Comparison of ENCODE assay signal across 9 cellular contexts in genomic region chr19:8641908-8642547, GRCh38. TPM values are rescaled to one million over a fixed set of nuclear protein-coding genes. Genes with fewer than 3 reads are reported as not detected.
DNase-seq lines count a peak whose midpoint lies in the region; ATAC-seq, FAIRE-seq and TF ChIP-seq lines count a peak whose summit lies in the region.
"Had no signal": no experiment of that assay in that cellular context is flagged by ENCODE, and none has a peak within 500 bp of the region (broad histone marks: within the 10 kb centered on the region; RNA-seq: fewer than 3 reads in every experiment).

No MANE protein-coding gene starts in this region.

- TF ChIP-seq POLR2A in A549 (IDR thresholded peaks at IDR 0.05; ENCODE audit: low read length), result no peak
- TF ChIP-seq POLR2A in Peyer's patch (IDR thresholded peaks at IDR 0.05), result no peak

- 67% methylated on average over 4 of the region's 4 CpGs for WGBS in A549 (ENCODE audit: missing lambda C conversion rate)

- H3K4me3 ChIP-seq in A549 (no peak overlapping the region), Peyer's patch (no peak overlapping the region), parathyroid adenoma (ENCODE audit: low read depth, low read length) (no peak overlapping the region)

- H3K4me3 Mint-ChIP-seq in activated naive CD8-positive, alpha-beta T cell treated with anti-CD3 and anti-CD28 coated beads for 36 hours, result no peak overlapping the region

- no peaks in the 10 kb centered on the region for H3K36me3 Mint-ChIP-seq in activated naive CD8-positive, alpha-beta T cell treated with anti-CD3 and anti-CD28 coated beads for 36 hours

- TF ChIP-seq EP300 in A549 (IDR thresholded peaks at IDR 0.05), result no peak

- no peak overlapping the region for H2AFZ ChIP-seq in parathyroid adenoma

- no peaks in the 10 kb centered on the region for H3K36me3 ChIP-seq in Peyer's patch
- H3K36me3 ChIP-seq in parathyroid adenoma (ENCODE audit: control insufficient read depth, insufficient read depth, low read length), result no peaks in the 10 kb centered on the region

- peaks cover 31% of the 10 kb centered on the region for H3K27me3 Mint-ChIP-seq in activated naive CD8-positive, alpha-beta T cell treated with anti-CD3 and anti-CD28 coated beads for 36 hours

- no peaks in the 10 kb centered on the region for H3K79me2 ChIP-seq in parathyroid adenoma

- peak in 1 of 2 experiments; percentile 58; a peak in 3 of 5 replicates for TF ChIP-seq RAD21 in A549 (conservative IDR thresholded peaks at IDR 0.05 in 1 of 2, IDR thresholded peaks at IDR 0.05 in 1 of 2)

- H3K4me1 ChIP-seq in A549, result peaks cover 36% of the 10 kb centered on the region
- peaks cover 0 to 33% (median 0%) of the 10 kb centered on the region in 4 donors for H3K4me1 ChIP-seq in Peyer's patch
- no peaks in the 10 kb centered on the region for H3K4me1 ChIP-seq in parathyroid adenoma

- H3K27ac Mint-ChIP-seq in activated naive CD8-positive, alpha-beta T cell treated with anti-CD3 and anti-CD28 coated beads for 36 hours, result no peak overlapping the region

- CTCF ChIA-PET in A549 (lab: Yijun Ruan, JAX), result interaction anchor here (0.7 to 2.9 kb wide), 14 partner anchors 10 to 64 kb away, joined by 3 to 10 read pairs (median 4); partner anchors contain the start of genes MYO1F and NFILZ

- no peaks in the 10 kb centered on the region for H3K27me3 ChIP-seq in Peyer's patch
- no peaks in the 10 kb centered on the region for H3K27me3 ChIP-seq in parathyroid adenoma (ENCODE audit: control insufficient read depth, insufficient read depth, low read length)

- no peak for FAIRE-seq in A549 (lab: Jason Lieb, UNC)

- H3K9me3 ChIP-seq in A549 (peaks cover 21% of the 10 kb centered on the region), Peyer's patch (no peaks in the 10 kb centered on the region), parathyroid adenoma (ENCODE audit: control insufficient read depth, low read length) (no peaks in the 10 kb centered on the region)

- no peak overlapping the region for H3K9ac ChIP-seq in parathyroid adenoma

- ATAC-seq in A549, result no peak
- ATAC-seq in GM19023 (IDR thresholded peaks at IDR 0.05; ENCODE audit: unreplicated experiment), result no peak

- TF ChIP-seq CTCF in A549 (IDR thresholded peaks at IDR 0.05) (0 out of 3 replicates have a peak, but pooled peaks have one; percentile 14), GM12873 (IDR thresholded peaks at IDR 0.05; ENCODE audit: insufficient read depth, low read depth, low read length, missing control alignments) (peak; percentile 63), Peyer's patch (IDR thresholded peaks at IDR 0.05) (peak in 5 of 6 experiments; percentile 17 to 66 (median 65)), parathyroid adenoma (IDR thresholded peaks at IDR 0.05) (peak; percentile 48)

- DNase-seq in A549 (ENCODE audit: low read depth in 1 of 2, low spot score in 1 of 2) (peak; percentile 38 to 68), Peyer's patch (no peak), epidermal melanocyte (ENCODE audit: insufficient read length, low spot score) (peak; percentile 65), D341Med (ENCODE audit: low spot score) (no peak)
- DNase-seq in activated naive CD8-positive, alpha-beta T cell treated with anti-CD3 and anti-CD28 coated beads for 36 hours, result no peak

- H3K9me3 Mint-ChIP-seq in activated naive CD8-positive, alpha-beta T cell treated with anti-CD3 and anti-CD28 coated beads for 36 hours, result peaks cover 9% of the 10 kb centered on the region

- peaks cover 7% of the 10 kb centered on the region for H3K4me1 Mint-ChIP-seq in activated naive CD8-positive, alpha-beta T cell treated with anti-CD3 and anti-CD28 coated beads for 36 hours

- POLR2A ChIA-PET in A549 (lab: Yijun Ruan, JAX), result no interaction called here

- H3K4me2 ChIP-seq in A549 (no peak overlapping the region), parathyroid adenoma (ENCODE audit: low read length) (no peak overlapping the region)

- H3K27ac ChIP-seq in A549, result peak overlapping the region; percentile 94 to 98
- no peak overlapping the region for H3K27ac ChIP-seq in Peyer's patch
- H3K27ac ChIP-seq in parathyroid adenoma, result no peak overlapping the region

TF ChIP-seq in A549, 52 proteins besides CTCF, POLR2A, EP300 and RAD21:
- TF ChIP-seq JUNB (IDR thresholded peaks at IDR 0.05) (no peak), RCOR1 (IDR thresholded peaks at IDR 0.05; ENCODE audit: low read depth, low read length) (no peak), GATA3 (IDR thresholded peaks at IDR 0.05; ENCODE audit: borderline replicate concordance) (no peak), USF2 (IDR thresholded peaks at IDR 0.05) (no peak), RNF2 (IDR thresholded peaks at IDR 0.05; ENCODE audit: borderline replicate concordance, low read depth) (no peak), NR3C1 (IDR thresholded peaks at IDR 0.05) (no peak), CHD4 (IDR thresholded peaks at IDR 0.05; ENCODE audit: borderline replicate concordance) (no peak), FOSB (CRISPR knock-in tag; IDR thresholded peaks at IDR 0.05) (no peak), CBX8 (IDR thresholded peaks at IDR 0.05) (no peak), NFE2L2 (conservative IDR thresholded peaks at IDR 0.05; ENCODE audit: low read length) (no peak), MAFK (IDR thresholded peaks at IDR 0.05; ENCODE audit: partially characterized antibody) (no peak), ZFP36 (IDR thresholded peaks at IDR 0.05; ENCODE audit: borderline replicate concordance, partially characterized antibody) (no peak), BHLHE40 (IDR thresholded peaks at IDR 0.05; ENCODE audit: low read depth, low read length) (no peak), HDAC2 (IDR thresholded peaks at IDR 0.05) (no peak), ZSCAN20 (CRISPR knock-in tag; IDR thresholded peaks at IDR 0.05) (no peak), POLR2AphosphoS2 (conservative IDR thresholded peaks at IDR 0.05; ENCODE audit: low read length) (no peak), SMC3 (IDR thresholded peaks at IDR 0.05) (no peak)

RNA-seq across cellular contexts. Expression of gene NFILZ, which starts 11.6 kb away (rescaled TPM):
- polyA plus RNA-seq in A549 (2011; rRNA removed) (not detected in 2 replicates), A549 (2017; fragmentation: RNase III; extraction: RNeasy Plus Mini Kit Qiagen cat#74134 plus additional on column Dnase treatment) (not detected in 3 replicates)
- not detected in 2 replicates for polyA plus RNA-seq in A549 (2012; cell fraction: cytosol; rRNA removed)
- polyA plus RNA-seq in A549 (2012; cell fraction: nucleus; rRNA removed), result not detected in 2 replicates
- polyA minus RNA-seq in A549 (2011; rRNA and poly(A)+ RNA removed), result not detected in 2 replicates
- not detected for total RNA-seq in Peyer's patch
- not detected for total RNA-seq in activated naive CD8-positive, alpha-beta T cell treated with anti-CD3 and anti-CD28 coated beads for 36 hours
- polyA plus RNA-seq: adipose tissue had no signal

RNA-seq across cellular contexts. Expression of gene ADAMTS10, which starts 31.5 kb away (rescaled TPM):
- polyA plus RNA-seq in A549 (2011; rRNA removed) (26.7 and 33.2 TPM in 2 replicates), A549 (2017; fragmentation: RNase III; extraction: RNeasy Plus Mini Kit Qiagen cat#74134 plus additional on column Dnase treatment) (39.0 to 73.0 TPM (median 49.3 TPM) in 3 replicates)
- 23.0 and 34.1 TPM in 2 replicates for polyA plus RNA-seq in A549 (2012; cell fraction: cytosol; rRNA removed)
- polyA plus RNA-seq in A549 (2012; cell fraction: nucleus; rRNA removed), result 263 and 313 TPM in 2 replicates
- polyA minus RNA-seq in A549 (2011; rRNA and poly(A)+ RNA removed), result 28.3 and 29.4 TPM in 2 replicates
- total RNA-seq in Peyer's patch, result 10 to 100 TPM in 3 of 4 donors, not detected in 1; 26.5 to 92.4 (median 37.2) TPM
- total RNA-seq in activated naive CD8-positive, alpha-beta T cell treated with anti-CD3 and anti-CD28 coated beads for 36 hours, result 1 to 10 TPM; 3.7 to 4.1 TPM

RNA-seq across cellular contexts. Expression of gene ACTL9, which starts 56.6 kb away (rescaled TPM):
- not detected in 2 replicates for polyA plus RNA-seq in A549 (2011; rRNA removed)
- not detected in 2 replicates for polyA plus RNA-seq in A549 (2012; cell fraction: cytosol; rRNA removed)
- polyA plus RNA-seq in A549 (2012; cell fraction: nucleus; rRNA removed), result not detected in 2 replicates
- polyA plus RNA-seq in A549 (2017; fragmentation: RNase III; extraction: RNeasy Plus Mini Kit Qiagen cat#74134 plus additional on column Dnase treatment), result not detected in 3 replicates
- polyA minus RNA-seq in A549 (2011; rRNA and poly(A)+ RNA removed), result not detected in 2 replicates
- total RNA-seq in Peyer's patch, result not detected
- not detected for total RNA-seq in activated naive CD8-positive, alpha-beta T cell treated with anti-CD3 and anti-CD28 coated beads for 36 hours
- polyA plus RNA-seq: adipose tissue had no signal

Comparison
In these comparisons a context has a peak if more than half of its experiments do, and no peak if none do; other contexts are left out.
1. DNase-seq: peak in A549 (2 of 2) and epidermal melanocyte (single experiment); none in Peyer's patch (0 of 3), activated naive CD8-positive, alpha-beta T cell treated with anti-CD3 and anti-CD28 coated beads for 36 hours (single experiment) and D341Med (single experiment).
2. H3K27ac ChIP-seq: peak in A549 (2 of 2); none in Peyer's patch (0 of 4) and parathyroid adenoma (single experiment).
3. CTCF ChIP-seq: peak in every context shown above with its lines; median percentile 65 in Peyer's patch; 63 in GM12873; 48 in parathyroid adenoma; 14 in A549.